ENCODE assay signal across 20 cellular contexts in genomic region chr9:99029083-99029482, GRCh38.
"Had no signal": no experiment of that assay in that cellular context is flagged by ENCODE, and none has a peak within 500 bp of the region (broad histone marks: within the 10 kb centered on the region; RNA-seq: fewer than 3 reads in every experiment).

No MANE protein-coding gene starts in this region.

- H3K27me3 ChIP-seq: tibial nerve had no signal

- H3K36me3 ChIP-seq: lower lobe of right lung, neutrophil had no signal

- H3K9me3 ChIP-seq: heart right ventricle, lower lobe of right lung, neutrophil, tibial nerve had no signal

- H3K27ac Mint-ChIP-seq: activated CD8-positive, alpha-beta T cell treated with anti-CD3 and anti-CD28 coated beads for 36 hours; activated naive CD4-positive, alpha-beta T cell treated with anti-CD3 and anti-CD28 coated beads, Interleukin-2, amount 50 U/mL, for 72 hours; brain; stimulated activated naive B cell treated with anti-CD40 and anti-IgM and Interleukin-4, amounts not matched to agents 10 μg/mL and 1 μg/mL and 100 μg/mL, for 72 hours; T-helper 1 cell treated with Interleukin-12 subunit alpha and Interleukin-12 subunit beta and Interleukin-4 antibody, amounts not matched to agents 30 μg/mL and 1 μg/mL, for 36 hours; WTC11 had no signal

- H3K4me3 ChIP-seq: heart right ventricle, lower lobe of right lung, tibial nerve had no signal

- DNase-seq: activated CD4-positive, alpha-beta T cell treated with anti-CD3 and anti-CD28 coated beads for 4 hours; activated CD8-positive, alpha-beta T cell treated with anti-CD3 and anti-CD28 coated beads for 36 hours; activated effector memory CD4-positive, alpha-beta T cell treated with anti-CD3 and anti-CD28 coated beads, Interleukin-2, amount 50 U/mL, for 16 hours; amniotic stem cell; effector CD8-positive, alpha-beta T cell; foreskin melanocyte; heart right ventricle; left colon; lower lobe of right lung; midbrain; naive B cell; retina; stimulated activated CD4-positive, alpha-beta T cell treated with anti-CD3 and anti-CD28 coated beads, Interleukin-2, amount 100 ng/mL, for 48 hours; stimulated activated naive B cell treated with anti-CD40 and anti-IgM and Interleukin-4, amounts not matched to agents 10 μg/mL and 1 μg/mL and 100 μg/mL, for 72 hours had no signal

- H3K9me3 Mint-ChIP-seq: activated CD8-positive, alpha-beta T cell treated with anti-CD3 and anti-CD28 coated beads for 36 hours; naive B cell; stimulated activated naive B cell treated with anti-CD40 and anti-IgM and Interleukin-4, amounts not matched to agents 10 μg/mL and 1 μg/mL and 100 μg/mL, for 72 hours; T-helper 1 cell treated with Interleukin-12 subunit alpha and Interleukin-12 subunit beta and Interleukin-4 antibody, amounts not matched to agents 30 μg/mL and 1 μg/mL, for 36 hours had no signal

- H3K27ac ChIP-seq: lower lobe of right lung, neutrophil, tibial nerve had no signal

- ATAC-seq: activated CD8-positive, alpha-beta T cell treated with anti-CD3 and anti-CD28 coated beads for 36 hours; activated naive CD4-positive, alpha-beta T cell treated with anti-CD3 and anti-CD28 coated beads, Interleukin-2, amount 50 U/mL, for 72 hours; heart right ventricle; left colon; lower lobe of right lung; stimulated activated naive B cell treated with anti-CD40 and anti-IgM and Interleukin-4, amounts not matched to agents 10 μg/mL and 1 μg/mL and 100 μg/mL, for 72 hours; WTC11 had no signal

- H3K4me3 Mint-ChIP-seq: activated CD8-positive, alpha-beta T cell treated with anti-CD3 and anti-CD28 coated beads for 36 hours; brain; naive B cell; stimulated activated naive B cell treated with anti-CD40 and anti-IgM and Interleukin-4, amounts not matched to agents 10 μg/mL and 1 μg/mL and 100 μg/mL, for 72 hours; T-helper 1 cell treated with Interleukin-12 subunit alpha and Interleukin-12 subunit beta and Interleukin-4 antibody, amounts not matched to agents 30 μg/mL and 1 μg/mL, for 36 hours; WTC11 had no signal

- H3K27me3 Mint-ChIP-seq: activated CD8-positive, alpha-beta T cell treated with anti-CD3 and anti-CD28 coated beads for 36 hours had no signal

- H3K4me1 ChIP-seq: lower lobe of right lung, tibial nerve had no signal

- H3K4me1 Mint-ChIP-seq: brain, WTC11 had no signal

- H3K36me3 Mint-ChIP-seq: activated naive CD4-positive, alpha-beta T cell treated with anti-CD3 and anti-CD28 coated beads, Interleukin-2, amount 50 U/mL, for 72 hours; naive B cell; WTC11 had no signal
